8 cellular contexts compared by ENCODE assay signal in the genomic region with DNA sequence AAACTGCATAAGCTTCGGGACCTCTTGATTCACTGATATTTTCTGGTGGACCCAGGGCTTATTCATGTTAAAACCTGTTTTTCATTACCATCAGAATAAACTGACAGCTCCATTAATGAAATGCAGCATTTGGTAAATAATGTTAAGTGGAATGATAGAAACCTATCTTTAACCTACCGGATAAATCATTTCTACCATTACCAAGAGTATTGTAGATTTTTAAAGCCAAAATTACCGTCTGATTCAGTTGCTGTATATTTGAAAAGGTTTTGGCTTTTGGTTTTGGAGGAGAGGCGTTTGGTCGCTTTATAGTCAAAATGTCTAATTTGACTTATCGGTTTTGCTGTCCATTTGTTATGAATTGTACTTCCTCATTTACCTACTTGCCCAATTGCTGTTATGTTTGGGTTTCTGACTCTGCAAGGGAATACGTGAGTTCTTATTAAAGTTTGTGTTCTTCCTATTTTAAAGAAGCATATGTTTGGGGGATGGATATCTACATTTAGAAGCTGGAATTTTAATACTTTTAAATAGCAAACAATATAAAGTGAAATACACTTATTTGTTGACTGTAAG. TPM values are rescaled to one million over a fixed set of nuclear protein-coding genes. Genes with fewer than 3 reads are reported as not detected.
A peak's percentile ranks its signal among the peaks of the same experiment; 100 is the strongest.
DNase-seq lines count a peak whose midpoint lies in the region; ATAC-seq and TF ChIP-seq lines count a peak whose summit lies in the region.

No MANE protein-coding gene starts in this region.

- H3K79me1 ChIP-seq in IMR-90 (ENCODE audit: low read depth in 1 of 2, low read length in 2 of 2), result peaks cover 0 to 10% of the 10 kb centered on the region in 2 experiments; a peak in 1 of 4 replicates

- H3K9me3 ChIP-seq in IMR-90 (ENCODE audit: control insufficient read depth, insufficient read depth, low read length) (no peaks in the 10 kb centered on the region), adrenal gland (replicated peaks in 1 of 3) (no peaks in the 10 kb centered on the region), lung (ENCODE audit: control insufficient read depth in 2 of 2, insufficient read depth in 1 of 2, low read length in 1 of 2) (no peaks in the 10 kb centered on the region), aorta (ENCODE audit: control insufficient read depth, low read length) (no peaks in the 10 kb centered on the region)

- H3K56ac ChIP-seq in IMR-90 (ENCODE audit: extremely low read depth, insufficient read depth, low read length), result peak overlapping the region; percentile 76

- H3K27me3 ChIP-seq in IMR-90 (ENCODE audit: control insufficient read depth, insufficient read depth, low read length) (no peaks in the 10 kb centered on the region), adrenal gland (no peaks in the 10 kb centered on the region), lung (ENCODE audit: control insufficient read depth, insufficient read depth) (no peaks in the 10 kb centered on the region), aorta (ENCODE audit: control insufficient read depth in 1 of 2, insufficient read depth in 2 of 2, low read length in 1 of 2) (no peaks in the 10 kb centered on the region)

- TF ChIP-seq CTCF in AG09309 (IDR thresholded peaks at IDR 0.05; ENCODE audit: control insufficient read depth, insufficient read depth, low read depth, low read length, missing control alignments) (no peak), IMR-90 (conservative IDR thresholded peaks at IDR 0.05; ENCODE audit: low read depth, low read length) (no peak), adrenal gland (IDR thresholded peaks at IDR 0.05) (no peak), lung (IDR thresholded peaks at IDR 0.05; ENCODE audit: control extremely low read depth, extremely low read depth) (no peak)

- peak overlapping the region; percentile 92 for H3K14ac ChIP-seq in IMR-90 (replicated peaks; ENCODE audit: low read depth, low read length)

- peak overlapping the region; percentile 90; the same call in 1 of the 2 replicates for H3K23ac ChIP-seq in IMR-90 (ENCODE audit: low read depth, low read length)

- no CpG with 5 or more reads among the region's 7 CpGs for WGBS in IMR-90 (ENCODE audit: extremely low coverage in 2 of 2, insufficient read length in 1 of 2), 2 experiments
- 8 to 13% (median 10%) methylated on average over 7 of the region's 7 CpGs for WGBS in adrenal gland, 4 donors
- WGBS in lung, 2 donors, result 2 to 4% methylated on average over 7 of the region's 7 CpGs
- WGBS in aorta, 2 donors, result 4 to 5% methylated on average over 7 of the region's 7 CpGs

- 0 out of 2 replicates have a peak overlapping the region, but pooled peaks have one; percentile 67 for H2BK20ac ChIP-seq in IMR-90 (ENCODE audit: low read depth, low read length)

- no peak overlapping the region for H2AK5ac ChIP-seq in IMR-90 (ENCODE audit: low read depth, low read length)

- peak overlapping the region; percentile 18 to 95; a peak in 2 of 4 replicates for H4K8ac ChIP-seq in IMR-90 (ENCODE audit: low read depth in 2 of 2, low read length in 2 of 2)

- peak overlapping the region; percentile 90 for H3K4me2 ChIP-seq in IMR-90 (ENCODE audit: low read depth, low read length)

- dilution Hi-C loops in IMR-90 (cut with HindIII; ENCODE audit: low sequenced_read_pairs, unreplicated experiment), result no loop called here

- no peak overlapping the region for H3K18ac ChIP-seq in IMR-90 (ENCODE audit: low read depth, low read length)

- 0 out of 3 replicates have a peak overlapping the region, but pooled peaks have one; percentile 13 for H2BK15ac ChIP-seq in IMR-90 (ENCODE audit: low read depth, low read length)

- DNase-seq in AG09309 (ENCODE audit: low read depth) (no peak), IMR-90 (no peak), adrenal gland (no peak), lung (ENCODE audit: low spot score) (no peak), aorta (no peak), NCI-H187 (lab: John Stamatoyannopoulos, UW) (no peak), GDM1 (lab: John Stamatoyannopoulos, UW) (no peak), hippocampal formation (lab: John Stamatoyannopoulos, UW) (no peak)

- H2BK5ac ChIP-seq in IMR-90 (ENCODE audit: low read depth, low read length, poor library complexity, severe bottlenecking), result peak overlapping the region; percentile 6

- peaks cover 2% of the 10 kb centered on the region; the same call in 1 of the 2 replicates for H3K9me1 ChIP-seq in IMR-90 (ENCODE audit: insufficient read depth, low read length)

- H3K36me3 ChIP-seq in IMR-90 (ENCODE audit: control insufficient read depth, insufficient read depth, low read length), result no peaks in the 10 kb centered on the region
- H3K36me3 ChIP-seq in adrenal gland (replicated peaks in 1 of 2), result no peaks in the 10 kb centered on the region
- no peaks in the 10 kb centered on the region for H3K36me3 ChIP-seq in lung (ENCODE audit: control insufficient read depth in 2 of 2, insufficient read depth in 2 of 2, low read length in 2 of 2)
- H3K36me3 ChIP-seq in aorta (ENCODE audit: control insufficient read depth in 1 of 2, insufficient read depth in 2 of 2, low read length in 1 of 2), result no peaks in the 10 kb centered on the region

- no peak overlapping the region for H3K27ac ChIP-seq in IMR-90 (ENCODE audit: insufficient read depth, low read length)
- H3K27ac ChIP-seq in adrenal gland, result peak overlapping the region in 4 of 5 donors; percentile 9 to 80 (median 64)
- peak overlapping the region in 1 of 2 donors; percentile 42 for H3K27ac ChIP-seq in lung (ENCODE audit: low read depth in 1 of 2, low read length in 1 of 2)
- H3K27ac ChIP-seq in aorta (ENCODE audit: low read depth in 1 of 2, low read length in 2 of 2), result no peak overlapping the region

- H4K91ac ChIP-seq in IMR-90 (ENCODE audit: insufficient read depth, low read depth, low read length), result peak overlapping the region; percentile 78; the same call in 1 of the 2 replicates

- 0 out of 2 replicates have a peak, but pooled peaks cover 2% of the 10 kb centered on the region for H3K4me1 ChIP-seq in IMR-90 (ENCODE audit: control insufficient read depth, insufficient read depth, low read length)
- H3K4me1 ChIP-seq in adrenal gland (replicated peaks in 1 of 2), result peaks cover 20 to 38% of the 10 kb centered on the region in 2 donors
- H3K4me1 ChIP-seq in lung (ENCODE audit: control insufficient read depth in 2 of 2, insufficient read depth in 2 of 2, low read length in 2 of 2), result peaks cover 8% of the 10 kb centered on the region in 2 donors
- H3K4me1 ChIP-seq in aorta (ENCODE audit: control insufficient read depth in 1 of 2, insufficient read depth in 2 of 2, low read length in 2 of 2), result no peaks in the 10 kb centered on the region

- CTCF ChIA-PET in IMR-90 (lab: Yijun Ruan, JAX), result interaction anchor here (0.7 kb wide), 1 partner anchor 174 kb away, joined by 3 read pairs; no protein-coding TSS in a partner anchor

- peak overlapping the region; percentile 31 for H3K9ac ChIP-seq in IMR-90 (ENCODE audit: low read depth, low read length)

- intact Hi-C loops in IMR-90 (cut with micrococcal nuclease) (loop anchor here (5.0 kb wide), 2 partner anchors 229 to 416 kb away; no protein-coding TSS in a partner anchor), adrenal gland (cut with DNase I) (no loop called here), aorta (cut with DNase I) (loop anchor here (10.0 kb wide), 2 partner anchors 61 to 101 kb away; no protein-coding TSS in a partner anchor)

- H3K4ac ChIP-seq in IMR-90 (ENCODE audit: low read depth, low read length), result peak overlapping the region; percentile 88

- peak overlapping the region; percentile 68; the same call in 1 of the 2 replicates for H2BK120ac ChIP-seq in IMR-90 (ENCODE audit: low read depth, low read length)

- ATAC-seq in IMR-90 (ENCODE audit: low read depth), result no peak
- no peak for ATAC-seq in lung (ENCODE audit: insufficient read depth, low FRiP score)
- ATAC-seq in aorta (ENCODE audit: low FRiP score), result no peak

- TF ChIP-seq POLR2A in IMR-90 (IDR thresholded peaks at IDR 0.05; ENCODE audit: low read depth, low read length), result no peak
- no peak for TF ChIP-seq POLR2A in adrenal gland (IDR thresholded peaks at IDR 0.05)

- peak overlapping the region; percentile 27; the same call in 1 of the 2 replicates for H4K5ac ChIP-seq in IMR-90 (ENCODE audit: low read depth, low read length)

- POLR2A ChIA-PET in IMR-90 (lab: Charles Lee; ENCODE audit: unreplicated experiment), result interaction anchor here (0.6 to 1.0 kb wide), 3 partner anchors 16 to 244 kb away, joined by 3 to 11 read pairs (median 4); no protein-coding TSS in a partner anchor

- no peak for TF ChIP-seq RAD21 in IMR-90 (IDR thresholded peaks at IDR 0.05; ENCODE audit: low read length)

- peak overlapping the region; percentile 80 for H2AK9ac ChIP-seq in IMR-90 (replicated peaks; ENCODE audit: low read depth, low read length, poor library complexity)

- peak overlapping the region; percentile 97 for H2AFZ ChIP-seq in IMR-90 (replicated peaks; ENCODE audit: low read length, poor library complexity)

- H4K20me1 ChIP-seq in IMR-90 (ENCODE audit: insufficient read depth, low read length), result peaks cover 30% of the 10 kb centered on the region

- no TSS peak for BruUV-seq in IMR-90 (replicated peaks; lab: Mats Ljungman, UMichigan)

- in situ Hi-C loops in IMR-90 (cut with MboI; ENCODE audit: low sequenced_read_pairs), result no loop called here

- peak overlapping the region; percentile 93 for H3K4me3 ChIP-seq in AG09309 (ENCODE audit: control insufficient read depth, low read depth, low read length)
- H3K4me3 ChIP-seq in IMR-90 (ENCODE audit: insufficient read depth, low read depth, low read length), result peak overlapping the region; percentile 72
- peak overlapping the region in 2 of 4 donors; percentile 67 to 91 for H3K4me3 ChIP-seq in adrenal gland
- H3K4me3 ChIP-seq in lung, result peak overlapping the region; percentile 33
- peak overlapping the region; percentile 6 to 30 for H3K4me3 ChIP-seq in aorta (ENCODE audit: low read length in 2 of 2)

TF ChIP-seq in IMR-90, 13 proteins besides CTCF, POLR2A, EP300 and RAD21 (continues in another document):
- TF ChIP-seq BHLHE40 (IDR thresholded peaks at IDR 0.05; ENCODE audit: low read depth, low read length), result no peak
- TF ChIP-seq MAFK (IDR thresholded peaks at IDR 0.05; ENCODE audit: low read depth, low read length), result no peak

RNA-seq across cellular contexts. Expression of gene CUL3, which starts 1.1 kb away (rescaled TPM):
- total RNA-seq in IMR-90 (2012; rRNA removed), result 45.7 and 78.3 TPM in 2 replicates
- polyA plus RNA-seq in IMR-90 (2012; rRNA removed), result 26.8 and 33.7 TPM in 2 replicates
- 3.9 and 4.4 TPM in 2 replicates for polyA plus RNA-seq in IMR-90 (2012; cell fraction: cytosol; rRNA removed)
- 4.2 and 37.6 TPM in 2 replicates for polyA plus RNA-seq in IMR-90 (2012; cell fraction: nucleus; rRNA removed; ENCODE audit: low replicate concordance)
- 100 to 1,000 TPM in 1 of 8 donors, 10 to 100 TPM in 7; 40.5 to 103 (median 66.4) TPM for total RNA-seq in adrenal gland
- 100 to 1,000 TPM in 1 of 3 donors, 10 to 100 TPM in 2; 74.5 to 122 (median 80.8) TPM for polyA plus RNA-seq in adrenal gland
- total RNA-seq in lung, result 100 to 1,000 TPM in 1 of 2 donors, 10 to 100 TPM in 1; 53.9 to 120 TPM
- polyA plus RNA-seq in lung, result 10 to 100 TPM; 45.5 to 75.2 TPM
- 10 to 100 TPM; 65.1 to 72.4 TPM for total RNA-seq in aorta
- polyA plus RNA-seq in aorta, result 10 to 100 TPM; 33.6 to 53.3 TPM

Comparison
In these comparisons a context has a peak if more than half of its experiments do, and no peak if none do; other contexts are left out.
1. H3K27ac ChIP-seq: peak in adrenal gland (4 of 5); none in IMR-90 (single experiment) and aorta (0 of 2).
2. intact Hi-C loops: an anchor here in IMR-90 (5.0 kb wide) and aorta (10.0 kb wide); none called in adrenal gland.